ENCODE assay signal across 15 cellular contexts in the genomic region with DNA sequence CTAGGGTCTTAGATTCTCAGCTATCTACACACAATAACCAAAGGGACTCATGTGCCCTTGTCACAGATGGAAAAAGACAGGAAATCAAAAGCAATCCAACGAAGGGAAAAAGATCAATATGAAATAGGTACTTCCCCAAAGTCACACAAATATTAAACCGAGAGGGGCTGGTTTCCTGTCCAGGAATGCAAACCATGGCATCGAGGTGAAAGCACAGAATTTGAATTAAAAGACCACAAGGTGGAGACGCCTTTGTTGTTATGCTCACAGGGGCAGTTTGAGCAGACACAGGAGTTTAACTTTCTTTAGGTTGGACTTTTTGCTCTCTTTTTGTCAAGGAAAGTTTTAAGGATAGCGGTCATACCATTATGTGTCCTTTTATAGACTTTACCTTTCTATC. TPM values are rescaled to one million over a fixed set of nuclear protein-coding genes. Genes with fewer than 3 reads are reported as not detected.
DNase-seq lines count a peak whose midpoint lies in the region; ATAC-seq, FAIRE-seq and TF ChIP-seq lines count a peak whose summit lies in the region.
"Had no signal": no experiment of that assay in that cellular context is flagged by ENCODE, and none has a peak within 500 bp of the region (broad histone marks: within the 10 kb centered on the region; RNA-seq: fewer than 3 reads in every experiment).

No MANE protein-coding gene starts in this region.

- H3K9me2 ChIP-seq in GM23248 (ENCODE audit: insufficient read depth): no peaks in the 10 kb centered on the region

- H3K9ac ChIP-seq in GM23248: no peak overlapping the region

- no peaks in the 10 kb centered on the region for H3K4me1 Mint-ChIP-seq in HFFc6 (ENCODE audit: low read depth)

- no peaks in the 10 kb centered on the region for H3K36me3 Mint-ChIP-seq in HFFc6 (ENCODE audit: low read depth)
- H3K36me3 Mint-ChIP-seq: activated naive CD8-positive, alpha-beta T cell had no signal

- FAIRE-seq in RCC 7860 (lab: Jason Lieb, UNC): no peak

- no peak overlapping the region for H3K4me3 ChIP-seq in GM23248

- H3K4me2 ChIP-seq in GM23248 (ENCODE audit: unreplicated experiment): no peak overlapping the region

- H3K9me3 Mint-ChIP-seq in HFFc6: no peaks in the 10 kb centered on the region

- H3K27ac ChIP-seq in GM23248: no peak overlapping the region

- TF ChIP-seq CTCF in HFFc6 (IDR thresholded peaks at IDR 0.05): no peak

- H3K27me3 ChIP-seq in GM23248 (replicated peaks; ENCODE audit: insufficient read depth): no peaks in the 10 kb centered on the region

- in situ Hi-C loops in GM23248 (cut with MboI): no loop called here

- H3F3A ChIP-seq in GM23248 (ENCODE audit: insufficient read depth): no peaks in the 10 kb centered on the region

- peak; percentile 69 for ATAC-seq in GM18858 (IDR thresholded peaks at IDR 0.05; ENCODE audit: unreplicated experiment)
- peak; percentile 73 for ATAC-seq in GM21381 (IDR thresholded peaks at IDR 0.05; ENCODE audit: unreplicated experiment)
- ATAC-seq in HG02870 (IDR thresholded peaks at IDR 0.05; ENCODE audit: unreplicated experiment): peak; percentile 69
- peak; percentile 51 for ATAC-seq in HG03439 (IDR thresholded peaks at IDR 0.05; ENCODE audit: unreplicated experiment)
- ATAC-seq: left ventricle myocardium superior had no signal

- WGBS in GM23248 (ENCODE audit: low coverage in 1 of 2, low lambda C conversion rate in 2 of 2, missing lambda C conversion rate in 2 of 2), 2 experiments: 20 to 37% methylated on average over 5 of the region's 5 CpGs

- H2AFZ ChIP-seq in GM23248: no peak overlapping the region

- no peaks in the 10 kb centered on the region for H3K9me3 ChIP-seq in GM23248 (ENCODE audit: low read depth)

- DNase-seq in GM23248: no peak
- DNase-seq in cortex of kidney (lab: John Stamatoyannopoulos, UW): no peak
- DNase-seq in RCC 7860 (ENCODE audit: low spot score): no peak
- no peak for DNase-seq in HFFc6
- DNase-seq: activated CD4-positive, alpha-beta T cell treated with anti-CD3 and anti-CD28 coated beads for 48 hours; effector memory CD4-positive, alpha-beta T cell; left ventricle myocardium superior; SIG-M5 had no signal

- no peak overlapping the region for H3K27ac Mint-ChIP-seq in HFFc6
- H3K27ac Mint-ChIP-seq: activated naive CD8-positive, alpha-beta T cell had no signal

- H3K79me2 ChIP-seq in GM23248 (ENCODE audit: insufficient read depth): no peaks in the 10 kb centered on the region

- no peaks in the 10 kb centered on the region for H3K36me3 ChIP-seq in GM23248 (ENCODE audit: low read depth)

- H4K20me1 ChIP-seq in GM23248 (ENCODE audit: insufficient read depth): no peaks in the 10 kb centered on the region

- H3K4me3 Mint-ChIP-seq in HFFc6: no peak overlapping the region
- H3K4me3 Mint-ChIP-seq: activated naive CD8-positive, alpha-beta T cell had no signal

- no peaks in the 10 kb centered on the region for H3K4me1 ChIP-seq in GM23248 (ENCODE audit: insufficient read depth)

- H3K27me3 Mint-ChIP-seq in HFFc6 (ENCODE audit: insufficient read depth): peaks cover 11% of the 10 kb centered on the region

RNA-seq across cellular contexts. Expression of a gene that starts 14.3 kb away (rescaled TPM):
- not detected in 2 replicates for total RNA-seq in GM23248 (2014; rRNA removed; shearing (Covaris generic))
- polyA plus RNA-seq in GM23248 (2016; fragmentation: Nextera tagmentation; extraction: Ambion mirVana): not detected in 2 replicates
- not detected for total RNA-seq in HFFc6 (2021; fragmentation: NEBNext Ultra II Directional; extraction: Animal tissue kit (Norgen Biotek cat#: 25700))
- total RNA-seq: G401, left ventricle myocardium superior, pulmonary artery endothelial cell had no signal

RNA-seq across cellular contexts. Expression of a gene that starts 36.8 kb away (rescaled TPM):
- 0.63 and 1.4 TPM in 2 replicates for total RNA-seq in GM23248 (2014; rRNA removed; shearing (Covaris generic))
- 7.3 and 8.7 TPM in 2 replicates for polyA plus RNA-seq in GM23248 (2016; fragmentation: Nextera tagmentation; extraction: Ambion mirVana)
- 1 to 10 TPM; 2.7 to 5.3 (median 5.0) TPM for total RNA-seq in HFFc6 (2021; fragmentation: NEBNext Ultra II Directional; extraction: Animal tissue kit (Norgen Biotek cat#: 25700))
- total RNA-seq: G401 had no signal

RNA-seq across cellular contexts. Expression of a gene that starts 40.5 kb away (rescaled TPM):
- not detected in 2 replicates for total RNA-seq in GM23248 (2014; rRNA removed; shearing (Covaris generic))
- polyA plus RNA-seq in GM23248 (2016; fragmentation: Nextera tagmentation; extraction: Ambion mirVana): not detected in 2 replicates
- not detected for total RNA-seq in HFFc6 (2021; fragmentation: NEBNext Ultra II Directional; extraction: Animal tissue kit (Norgen Biotek cat#: 25700))
- total RNA-seq: G401, left ventricle myocardium superior, pulmonary artery endothelial cell had no signal
